In genomic region chr1:243944429-243945160, GRCh38 we compare ENCODE assay signal across 12 cellular contexts.
DNase-seq lines count a peak whose midpoint lies in the region; ATAC-seq, FAIRE-seq and TF ChIP-seq lines count a peak whose summit lies in the region.
"Had no signal": no experiment of that assay in that cellular context is flagged by ENCODE, and none has a peak within 500 bp of the region (broad histone marks: within the 10 kb centered on the region; RNA-seq: fewer than 3 reads in every experiment).

No MANE protein-coding gene starts in this region.

- H3K79me2 ChIP-seq in SK-N-SH (ENCODE audit: insufficient read depth) (no peaks in the 10 kb centered on the region), astrocyte (ENCODE audit: insufficient read depth, low read length) (no peaks in the 10 kb centered on the region), smooth muscle cell (ENCODE audit: low read depth) (no peaks in the 10 kb centered on the region)

- no peak for FAIRE-seq in astrocyte (lab: Jason Lieb, UNC)

- H4K20me1 ChIP-seq in SK-N-SH (ENCODE audit: insufficient read depth): no peaks in the 10 kb centered on the region
- H4K20me1 ChIP-seq in astrocyte (ENCODE audit: insufficient read depth, low read length): no peaks in the 10 kb centered on the region
- no peaks in the 10 kb centered on the region for H4K20me1 ChIP-seq in smooth muscle cell (ENCODE audit: low read depth)

- H3F3A ChIP-seq in SK-N-SH (replicated peaks; ENCODE audit: insufficient read depth) (no peaks in the 10 kb centered on the region), smooth muscle cell (ENCODE audit: low read depth) (no peaks in the 10 kb centered on the region)

- no peaks in the 10 kb centered on the region for H3K36me3 Mint-ChIP-seq in astrocyte (ENCODE audit: low read depth, unreplicated experiment)
- H3K36me3 Mint-ChIP-seq: activated naive CD8-positive, alpha-beta T cell had no signal

- H3K27me3 ChIP-seq in SK-N-SH (ENCODE audit: insufficient read depth) (no peaks in the 10 kb centered on the region), astrocyte (ENCODE audit: insufficient read depth, low read length) (no peaks in the 10 kb centered on the region), smooth muscle cell (ENCODE audit: low read depth) (no peaks in the 10 kb centered on the region)

- H3K4me1 Mint-ChIP-seq in astrocyte (ENCODE audit: low read depth, unreplicated experiment): peaks cover 16% of the 10 kb centered on the region

- H3K36me3 ChIP-seq in SK-N-SH (replicated peaks in 1 of 2; ENCODE audit: control insufficient read depth in 1 of 2, insufficient read depth in 2 of 2, low read length in 1 of 2) (no peaks in the 10 kb centered on the region), astrocyte (ENCODE audit: insufficient read depth, low read length) (no peaks in the 10 kb centered on the region), smooth muscle cell (ENCODE audit: low read depth) (no peaks in the 10 kb centered on the region)
- H3K36me3 ChIP-seq: gastroesophageal sphincter had no signal

- H3K9me2 ChIP-seq in SK-N-SH: no peaks in the 10 kb centered on the region

- DNase-seq in SK-N-SH: no peak
- DNase-seq in astrocyte (ENCODE audit: low read depth): peak; percentile 5
- DNase-seq in hepatic stellate cell (ENCODE audit: low spot score): peak; percentile 39
- DNase-seq in smooth muscle cell (lab: John Stamatoyannopoulos, UW; ENCODE audit: unreplicated experiment): no peak
- no peak for DNase-seq in epidermal melanocyte (ENCODE audit: insufficient read length, low spot score)
- DNase-seq in cerebellar cortex (ENCODE audit: low spot score): no peak
- DNase-seq: GF-D8, SIG-M5 had no signal

- no peak for TF ChIP-seq RAD21 in SK-N-SH (IDR thresholded peaks at IDR 0.05; ENCODE audit: low read length)

- H3K4me1 ChIP-seq in SK-N-SH (ENCODE audit: control insufficient read depth in 1 of 2, insufficient read depth in 2 of 2, low read depth in 1 of 2, low read length in 1 of 2) (0 out of 4 replicates have a peak, but pooled peaks cover 0 to under 1% of the 10 kb centered on the region in 2 experiments), astrocyte (ENCODE audit: insufficient read depth, low read length) (no peaks in the 10 kb centered on the region), smooth muscle cell (ENCODE audit: low read depth) (no peaks in the 10 kb centered on the region)
- H3K4me1 ChIP-seq: gastroesophageal sphincter had no signal

- H3K9me3 Mint-ChIP-seq in astrocyte (ENCODE audit: unreplicated experiment): peaks cover 2% of the 10 kb centered on the region

- no peak for TF ChIP-seq CTCF in SK-N-SH (IDR thresholded peaks at IDR 0.05)
- no peak for TF ChIP-seq CTCF in astrocyte (IDR thresholded peaks at IDR 0.05; ENCODE audit: insufficient read depth, low read depth, low read length)
- TF ChIP-seq CTCF in smooth muscle cell (IDR thresholded peaks at IDR 0.05; ENCODE audit: borderline replicate concordance, insufficient read depth, poor library complexity, severe bottlenecking): no peak

- POLR2A ChIA-PET in SK-N-SH (lab: Yijun Ruan, JAX): no interaction called here

- H3K9me3 ChIP-seq in SK-N-SH: no peaks in the 10 kb centered on the region
- H3K9me3 ChIP-seq in astrocyte (ENCODE audit: insufficient read depth, low read depth, low read length): no peaks in the 10 kb centered on the region
- H3K9me3 ChIP-seq in smooth muscle cell (replicated peaks; ENCODE audit: low read depth): no peaks in the 10 kb centered on the region
- H3K9me3 ChIP-seq: gastroesophageal sphincter had no signal

- H3K4me3 ChIP-seq in SK-N-SH (ENCODE audit: low read depth in 2 of 2, low read length in 1 of 2): no peak overlapping the region
- no peak overlapping the region for H3K4me3 ChIP-seq in astrocyte (ENCODE audit: insufficient read depth, low read depth, low read length)
- H3K4me3 ChIP-seq in smooth muscle cell: no peak overlapping the region
- H3K4me3 ChIP-seq: gastroesophageal sphincter had no signal

- no peak overlapping the region for H3K9ac ChIP-seq in SK-N-SH
- H3K9ac ChIP-seq in astrocyte (ENCODE audit: low read length): no peak overlapping the region
- H3K9ac ChIP-seq in smooth muscle cell (ENCODE audit: low read depth): no peak overlapping the region

- H3K4me2 ChIP-seq in SK-N-SH: no peak overlapping the region
- H3K4me2 ChIP-seq in astrocyte (ENCODE audit: low read length): no peak overlapping the region
- no peak overlapping the region for H3K4me2 ChIP-seq in smooth muscle cell

- CTCF ChIA-PET in SK-N-SH (lab: Yijun Ruan, JAX): interaction anchor here (1.7 kb wide), 1 partner anchor 196 kb away, joined by 3 read pairs; no protein-coding TSS in a partner anchor

- no peak overlapping the region for H3K27ac Mint-ChIP-seq in astrocyte (ENCODE audit: unreplicated experiment)
- H3K27ac Mint-ChIP-seq: activated naive CD8-positive, alpha-beta T cell had no signal

- no peak overlapping the region for H2AFZ ChIP-seq in SK-N-SH (ENCODE audit: low read depth)
- H2AFZ ChIP-seq in astrocyte (ENCODE audit: low read depth, low read length): no peak overlapping the region
- no peak overlapping the region for H2AFZ ChIP-seq in smooth muscle cell (ENCODE audit: low read depth)

- ATAC-seq in SK-N-SH treated with all-trans-retinoic acid at 6 μM for 48 hours (no peak), HG03108 (IDR thresholded peaks at IDR 0.05; ENCODE audit: unreplicated experiment) (no peak)
- ATAC-seq: gastroesophageal sphincter had no signal

- TF ChIP-seq EP300 in SK-N-SH (IDR thresholded peaks at IDR 0.05; ENCODE audit: borderline replicate concordance in 1 of 2, low read depth in 1 of 2, low read length in 1 of 2): no peak

- 75% methylated on average over 18 of the region's 21 CpGs for WGBS in SK-N-SH (ENCODE audit: low lambda C conversion rate)
- 37% methylated on average over 21 of the region's 21 CpGs for WGBS in smooth muscle cell (ENCODE audit: low lambda C conversion rate)

- H3K4me3 Mint-ChIP-seq in astrocyte (ENCODE audit: unreplicated experiment): no peak overlapping the region
- H3K4me3 Mint-ChIP-seq: activated naive CD8-positive, alpha-beta T cell had no signal

- no peak overlapping the region for H3K27ac ChIP-seq in SK-N-SH (ENCODE audit: low read depth in 2 of 2, low read length in 1 of 2)
- no peak overlapping the region for H3K27ac ChIP-seq in astrocyte (ENCODE audit: low read depth, low read length)
- H3K27ac ChIP-seq in smooth muscle cell (ENCODE audit: low read depth): peak overlapping the region; percentile 20
- H3K27ac ChIP-seq: gastroesophageal sphincter had no signal

- H3K27me3 Mint-ChIP-seq in astrocyte (ENCODE audit: low read depth, unreplicated experiment): peaks cover 3% of the 10 kb centered on the region
- H3K27me3 Mint-ChIP-seq: activated naive CD8-positive, alpha-beta T cell had no signal

TF ChIP-seq in SK-N-SH, 30 proteins besides CTCF, POLR2A, EP300 and RAD21 (continues in another document):
- TF ChIP-seq, protein P1, sequence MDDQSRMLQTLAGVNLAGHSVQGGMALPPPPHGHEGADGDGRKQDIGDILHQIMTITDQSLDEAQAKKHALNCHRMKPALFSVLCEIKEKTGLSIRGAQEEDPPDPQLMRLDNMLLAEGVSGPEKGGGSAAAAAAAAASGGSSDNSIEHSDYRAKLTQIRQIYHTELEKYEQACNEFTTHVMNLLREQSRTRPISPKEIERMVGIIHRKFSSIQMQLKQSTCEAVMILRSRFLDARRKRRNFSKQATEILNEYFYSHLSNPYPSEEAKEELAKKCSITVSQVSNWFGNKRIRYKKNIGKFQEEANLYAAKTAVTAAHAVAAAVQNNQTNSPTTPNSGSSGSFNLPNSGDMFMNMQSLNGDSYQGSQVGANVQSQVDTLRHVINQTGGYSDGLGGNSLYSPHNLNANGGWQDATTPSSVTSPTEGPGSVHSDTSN (IDR thresholded peaks at IDR 0.05): no peak
- TF ChIP-seq FOXM1 (IDR thresholded peaks at IDR 0.05; ENCODE audit: low read depth): no peak
- TF ChIP-seq MEF2A (IDR thresholded peaks at IDR 0.05; ENCODE audit: borderline replicate concordance, low read depth): no peak
- TF ChIP-seq RXRA (IDR thresholded peaks at IDR 0.05; ENCODE audit: borderline replicate concordance, low read depth): no peak

TF ChIP-seq in SK-N-SH treated with all-trans-retinoic acid at 6 μM for 48 hours, 23 proteins besides CTCF, POLR2A, EP300 and RAD21:
- TF ChIP-seq ZFP3 (CRISPR knock-in tag; IDR thresholded peaks at IDR 0.05) (no peak), SNAI2 (CRISPR knock-in tag; IDR thresholded peaks at IDR 0.05) (no peak), ZNF8 (CRISPR knock-in tag; IDR thresholded peaks at IDR 0.05) (no peak)
TF ChIP-seq in SK-N-SH treated with all-trans-retinoic acid at 6 μM for 48 hours: peak in this region for 0.

Comparison
In these comparisons a context has a peak if more than half of its experiments do, and no peak if none do; other contexts are left out.
1. DNase-seq: peak in astrocyte (single experiment) and hepatic stellate cell (single experiment); none in SK-N-SH (single experiment), smooth muscle cell (single experiment), epidermal melanocyte (single experiment) and cerebellar cortex (single experiment).